30 cellular contexts compared by ENCODE assay signal in genomic region chr4:88713782-88714181, GRCh38.
"Had no signal": no experiment of that assay in that cellular context is flagged by ENCODE, and none has a peak within 500 bp of the region (broad histone marks: within the 10 kb centered on the region; RNA-seq: fewer than 3 reads in every experiment).

No MANE protein-coding gene starts in this region.

- H3K4me1 Mint-ChIP-seq: nephron progenitor cell; neural progenitor cell; stimulated activated naive B cell treated with anti-CD40 and anti-IgM and Interleukin-4, amounts not matched to agents 10 μg/mL and 1 μg/mL and 100 μg/mL, for 72 hours had no signal

- H3K9me3 ChIP-seq: neutrophil, testis, thyroid gland had no signal

- H3K4me3 Mint-ChIP-seq: immature natural killer cell; natural killer cell; nephron progenitor cell; neural progenitor cell; stimulated activated naive B cell treated with anti-CD40 and anti-IgM and Interleukin-4, amounts not matched to agents 10 μg/mL and 1 μg/mL and 100 μg/mL, for 72 hours had no signal

- H3K27me3 Mint-ChIP-seq: progenitor cell of endocrine pancreas; stimulated activated naive B cell treated with anti-CD40 and anti-IgM and Interleukin-4, amounts not matched to agents 10 μg/mL and 1 μg/mL and 100 μg/mL, for 72 hours had no signal

- H3K27ac ChIP-seq: left lung, lower lobe of right lung, neural progenitor cell, neutrophil, ovary, skin epidermis, stomach, testis, thyroid gland, transverse colon, upper lobe of left lung, vagina had no signal

- ATAC-seq: left colon; left lung; lower lobe of right lung; natural killer cell; sciatic nerve; stimulated activated naive B cell treated with anti-CD40 and anti-IgM and Interleukin-4, amounts not matched to agents 10 μg/mL and 1 μg/mL and 100 μg/mL, for 72 hours; stimulated activated naive CD8-positive, alpha-beta T cell treated with anti-CD3 and anti-CD28 coated beads, Interleukin-15, Interleukin-2, amounts not matched to agents 100 U/mL and 50 U/mL, for 24 hours had no signal

- H3K27me3 ChIP-seq: left lung, neural progenitor cell, neutrophil, ovary, stomach, testis, thyroid gland, transverse colon, upper lobe of left lung, vagina had no signal

- DNase-seq: hypothalamus; immature natural killer cell; kidney; left colon; left lung; lower lobe of right lung; mammary epithelial cell; mesenchymal stem cell; natural killer cell; nephron progenitor cell; ovary; retina; right cardiac atrium; stimulated activated CD4-positive, alpha-beta T cell treated with anti-CD3 and anti-CD28 coated beads, Interleukin-12 subunit alpha, Interleukin-12 subunit beta, amount 100 ng/mL, for 4 hours; stimulated activated CD4-positive, alpha-beta T cell treated with anti-CD3 and anti-CD28 coated beads, Interleukin-15, amount 100 ng/mL, for 24 hours; stimulated activated CD4-positive, alpha-beta T cell treated with anti-CD3 and anti-CD28 coated beads, Interleukin-2, amount 100 ng/mL, for 24 hours; stimulated activated CD4-positive, alpha-beta T cell treated with anti-CD3 and anti-CD28 coated beads, Interleukin-4, amount 100 ng/mL, for 1 hour; stimulated activated naive B cell treated with anti-CD40 and anti-IgM and Interleukin-4, amounts not matched to agents 10 μg/mL and 1 μg/mL and 100 μg/mL, for 72 hours; stimulated activated naive CD8-positive, alpha-beta T cell treated with anti-CD3 and anti-CD28 coated beads, Interleukin-15, Interleukin-2, amounts not matched to agents 100 U/mL and 50 U/mL, for 24 hours; stomach; testis; thyroid gland; transverse colon; upper lobe of left lung had no signal

- H3K27ac Mint-ChIP-seq: nephron progenitor cell; neural progenitor cell; progenitor cell of endocrine pancreas; stimulated activated naive B cell treated with anti-CD40 and anti-IgM and Interleukin-4, amounts not matched to agents 10 μg/mL and 1 μg/mL and 100 μg/mL, for 72 hours had no signal
